ENCODE assay signal across 1 cellular context in the genomic region with DNA sequence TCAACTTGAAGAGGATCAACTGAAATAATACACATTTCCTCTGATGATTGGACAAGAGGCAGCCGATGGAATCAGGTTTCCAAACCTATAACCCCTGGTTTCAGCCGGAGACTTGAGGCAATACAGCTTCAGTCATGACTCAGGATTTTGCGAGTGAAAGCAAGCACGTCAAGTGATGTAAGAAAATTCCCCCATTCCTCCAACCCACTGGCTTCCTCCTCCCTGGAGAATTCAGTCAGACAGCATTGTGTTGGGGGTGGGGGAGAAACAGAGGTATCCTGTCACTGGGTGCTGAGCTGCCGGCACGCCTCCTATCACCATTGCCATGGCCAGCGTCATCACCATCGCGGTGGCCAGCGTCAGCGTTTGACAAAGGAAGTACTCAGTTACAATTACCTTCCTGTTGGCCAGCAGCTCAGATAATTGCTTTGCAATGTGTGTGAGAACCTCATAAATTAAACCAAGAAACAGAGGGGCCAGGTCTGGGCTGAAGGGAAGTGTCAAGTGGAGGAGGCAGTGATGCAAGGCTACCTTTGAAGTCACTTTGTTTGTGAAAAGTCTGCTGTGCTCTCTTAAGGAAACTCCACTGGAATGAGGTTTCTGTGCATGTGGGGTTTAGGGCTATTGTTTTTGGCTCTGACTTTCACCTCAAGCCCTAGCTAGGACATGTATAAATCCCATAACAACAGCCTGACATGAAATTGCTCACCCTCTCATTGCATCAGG.
TF ChIP-seq lines count a peak whose summit lies in the region.

No MANE protein-coding gene starts in this region.

TF ChIP-seq in GM12878, 131 proteins besides CTCF, POLR2A, EP300 and RAD21 (continued from another document and continues in another):
- TF ChIP-seq ZNF384 (IDR thresholded peaks at IDR 0.05; ENCODE audit: borderline replicate concordance, low read depth, low read length) (no peak), SP1 (IDR thresholded peaks at IDR 0.05; ENCODE audit: low read depth, low read length) (no peak), GATAD2B (conservative IDR thresholded peaks at IDR 0.05; ENCODE audit: low read depth) (peak; percentile 33; the same call in 1 of the 2 replicates), KAT2A (conservative IDR thresholded peaks at IDR 0.05; ENCODE audit: control insufficient read depth, low read depth, low read length) (no peak), ZNF24 (IDR thresholded peaks at IDR 0.05) (no peak), TAF1 (IDR thresholded peaks at IDR 0.05; ENCODE audit: borderline replicate concordance, low read depth, low read length) (0 out of 2 replicates have a peak, but pooled peaks have one; percentile 27), ESRRA (IDR thresholded peaks at IDR 0.05; ENCODE audit: low read length) (no peak), NRF1 (conservative IDR thresholded peaks at IDR 0.05; ENCODE audit: low read depth, low read length) (no peak), HDGF (IDR thresholded peaks at IDR 0.05) (no peak), EGR1 (IDR thresholded peaks at IDR 0.05; ENCODE audit: borderline replicate concordance in 1 of 2, low read depth in 2 of 2, low read length in 2 of 2) (no peak), ETV6 (conservative IDR thresholded peaks at IDR 0.05 in 1 of 2, IDR thresholded peaks at IDR 0.05 in 1 of 2; ENCODE audit: borderline replicate concordance in 1 of 2, low read depth in 1 of 2) (no peak), MYB (IDR thresholded peaks at IDR 0.05; ENCODE audit: borderline replicate concordance, low read depth, low read length) (no peak), KDM1A (IDR thresholded peaks at IDR 0.05; ENCODE audit: borderline replicate concordance) (no peak), PAX5 (IDR thresholded peaks at IDR 0.05; ENCODE audit: borderline replicate concordance, low read depth, low read length) (peak; percentile 11; the same call in 1 of the 2 replicates), NR2F1 (conservative IDR thresholded peaks at IDR 0.05) (no peak), PAX8 (IDR thresholded peaks at IDR 0.05) (no peak), SMAD1 (IDR thresholded peaks at IDR 0.05; ENCODE audit: low read depth, partially characterized antibody) (no peak), EZH2 (IDR thresholded peaks at IDR 0.05; ENCODE audit: borderline replicate concordance, control insufficient read depth, low read depth, low read length) (no peak), CBX3 (IDR thresholded peaks at IDR 0.05; ENCODE audit: borderline replicate concordance, low read depth) (no peak), BRCA1 (IDR thresholded peaks at IDR 0.05; ENCODE audit: low read depth, low read length) (no peak), RAD51 (IDR thresholded peaks at IDR 0.05) (no peak), MXI1 (IDR thresholded peaks at IDR 0.05; ENCODE audit: low read depth, low read length) (no peak)
- TF ChIP-seq, protein P1, sequence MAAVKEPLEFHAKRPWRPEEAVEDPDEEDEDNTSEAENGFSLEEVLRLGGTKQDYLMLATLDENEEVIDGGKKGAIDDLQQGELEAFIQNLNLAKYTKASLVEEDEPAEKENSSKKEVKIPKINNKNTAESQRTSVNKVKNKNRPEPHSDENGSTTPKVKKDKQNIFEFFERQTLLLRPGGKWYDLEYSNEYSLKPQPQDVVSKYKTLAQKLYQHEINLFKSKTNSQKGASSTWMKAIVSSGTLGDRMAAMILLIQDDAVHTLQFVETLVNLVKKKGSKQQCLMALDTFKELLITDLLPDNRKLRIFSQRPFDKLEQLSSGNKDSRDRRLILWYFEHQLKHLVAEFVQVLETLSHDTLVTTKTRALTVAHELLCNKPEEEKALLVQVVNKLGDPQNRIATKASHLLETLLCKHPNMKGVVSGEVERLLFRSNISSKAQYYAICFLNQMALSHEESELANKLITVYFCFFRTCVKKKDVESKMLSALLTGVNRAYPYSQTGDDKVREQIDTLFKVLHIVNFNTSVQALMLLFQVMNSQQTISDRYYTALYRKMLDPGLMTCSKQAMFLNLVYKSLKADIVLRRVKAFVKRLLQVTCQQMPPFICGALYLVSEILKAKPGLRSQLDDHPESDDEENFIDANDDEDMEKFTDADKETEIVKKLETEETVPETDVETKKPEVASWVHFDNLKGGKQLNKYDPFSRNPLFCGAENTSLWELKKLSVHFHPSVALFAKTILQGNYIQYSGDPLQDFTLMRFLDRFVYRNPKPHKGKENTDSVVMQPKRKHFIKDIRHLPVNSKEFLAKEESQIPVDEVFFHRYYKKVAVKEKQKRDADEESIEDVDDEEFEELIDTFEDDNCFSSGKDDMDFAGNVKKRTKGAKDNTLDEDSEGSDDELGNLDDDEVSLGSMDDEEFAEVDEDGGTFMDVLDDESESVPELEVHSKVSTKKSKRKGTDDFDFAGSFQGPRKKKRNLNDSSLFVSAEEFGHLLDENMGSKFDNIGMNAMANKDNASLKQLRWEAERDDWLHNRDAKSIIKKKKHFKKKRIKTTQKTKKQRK (IDR thresholded peaks at IDR 0.05; ENCODE audit: low read depth, low read length) = no peak
- TF ChIP-seq, protein P2, sequence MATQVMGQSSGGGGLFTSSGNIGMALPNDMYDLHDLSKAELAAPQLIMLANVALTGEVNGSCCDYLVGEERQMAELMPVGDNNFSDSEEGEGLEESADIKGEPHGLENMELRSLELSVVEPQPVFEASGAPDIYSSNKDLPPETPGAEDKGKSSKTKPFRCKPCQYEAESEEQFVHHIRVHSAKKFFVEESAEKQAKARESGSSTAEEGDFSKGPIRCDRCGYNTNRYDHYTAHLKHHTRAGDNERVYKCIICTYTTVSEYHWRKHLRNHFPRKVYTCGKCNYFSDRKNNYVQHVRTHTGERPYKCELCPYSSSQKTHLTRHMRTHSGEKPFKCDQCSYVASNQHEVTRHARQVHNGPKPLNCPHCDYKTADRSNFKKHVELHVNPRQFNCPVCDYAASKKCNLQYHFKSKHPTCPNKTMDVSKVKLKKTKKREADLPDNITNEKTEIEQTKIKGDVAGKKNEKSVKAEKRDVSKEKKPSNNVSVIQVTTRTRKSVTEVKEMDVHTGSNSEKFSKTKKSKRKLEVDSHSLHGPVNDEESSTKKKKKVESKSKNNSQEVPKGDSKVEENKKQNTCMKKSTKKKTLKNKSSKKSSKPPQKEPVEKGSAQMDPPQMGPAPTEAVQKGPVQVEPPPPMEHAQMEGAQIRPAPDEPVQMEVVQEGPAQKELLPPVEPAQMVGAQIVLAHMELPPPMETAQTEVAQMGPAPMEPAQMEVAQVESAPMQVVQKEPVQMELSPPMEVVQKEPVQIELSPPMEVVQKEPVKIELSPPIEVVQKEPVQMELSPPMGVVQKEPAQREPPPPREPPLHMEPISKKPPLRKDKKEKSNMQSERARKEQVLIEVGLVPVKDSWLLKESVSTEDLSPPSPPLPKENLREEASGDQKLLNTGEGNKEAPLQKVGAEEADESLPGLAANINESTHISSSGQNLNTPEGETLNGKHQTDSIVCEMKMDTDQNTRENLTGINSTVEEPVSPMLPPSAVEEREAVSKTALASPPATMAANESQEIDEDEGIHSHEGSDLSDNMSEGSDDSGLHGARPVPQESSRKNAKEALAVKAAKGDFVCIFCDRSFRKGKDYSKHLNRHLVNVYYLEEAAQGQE (IDR thresholded peaks at IDR 0.05; ENCODE audit: low read depth, low read length) = no peak
- TF ChIP-seq, protein P3, sequence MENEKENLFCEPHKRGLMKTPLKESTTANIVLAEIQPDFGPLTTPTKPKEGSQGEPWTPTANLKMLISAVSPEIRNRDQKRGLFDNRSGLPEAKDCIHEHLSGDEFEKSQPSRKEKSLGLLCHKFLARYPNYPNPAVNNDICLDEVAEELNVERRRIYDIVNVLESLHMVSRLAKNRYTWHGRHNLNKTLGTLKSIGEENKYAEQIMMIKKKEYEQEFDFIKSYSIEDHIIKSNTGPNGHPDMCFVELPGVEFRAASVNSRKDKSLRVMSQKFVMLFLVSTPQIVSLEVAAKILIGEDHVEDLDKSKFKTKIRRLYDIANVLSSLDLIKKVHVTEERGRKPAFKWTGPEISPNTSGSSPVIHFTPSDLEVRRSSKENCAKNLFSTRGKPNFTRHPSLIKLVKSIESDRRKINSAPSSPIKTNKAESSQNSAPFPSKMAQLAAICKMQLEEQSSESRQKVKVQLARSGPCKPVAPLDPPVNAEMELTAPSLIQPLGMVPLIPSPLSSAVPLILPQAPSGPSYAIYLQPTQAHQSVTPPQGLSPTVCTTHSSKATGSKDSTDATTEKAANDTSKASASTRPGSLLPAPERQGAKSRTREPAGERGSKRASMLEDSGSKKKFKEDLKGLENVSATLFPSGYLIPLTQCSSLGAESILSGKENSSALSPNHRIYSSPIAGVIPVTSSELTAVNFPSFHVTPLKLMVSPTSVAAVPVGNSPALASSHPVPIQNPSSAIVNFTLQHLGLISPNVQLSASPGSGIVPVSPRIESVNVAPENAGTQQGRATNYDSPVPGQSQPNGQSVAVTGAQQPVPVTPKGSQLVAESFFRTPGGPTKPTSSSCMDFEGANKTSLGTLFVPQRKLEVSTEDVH (IDR thresholded peaks at IDR 0.05; ENCODE audit: low read depth, partially characterized antibody) = no peak
- TF ChIP-seq, protein P4, sequence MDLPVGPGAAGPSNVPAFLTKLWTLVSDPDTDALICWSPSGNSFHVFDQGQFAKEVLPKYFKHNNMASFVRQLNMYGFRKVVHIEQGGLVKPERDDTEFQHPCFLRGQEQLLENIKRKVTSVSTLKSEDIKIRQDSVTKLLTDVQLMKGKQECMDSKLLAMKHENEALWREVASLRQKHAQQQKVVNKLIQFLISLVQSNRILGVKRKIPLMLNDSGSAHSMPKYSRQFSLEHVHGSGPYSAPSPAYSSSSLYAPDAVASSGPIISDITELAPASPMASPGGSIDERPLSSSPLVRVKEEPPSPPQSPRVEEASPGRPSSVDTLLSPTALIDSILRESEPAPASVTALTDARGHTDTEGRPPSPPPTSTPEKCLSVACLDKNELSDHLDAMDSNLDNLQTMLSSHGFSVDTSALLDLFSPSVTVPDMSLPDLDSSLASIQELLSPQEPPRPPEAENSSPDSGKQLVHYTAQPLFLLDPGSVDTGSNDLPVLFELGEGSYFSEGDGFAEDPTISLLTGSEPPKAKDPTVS (IDR thresholded peaks at IDR 0.05; ENCODE audit: low read depth, low read length) = no peak
- TF ChIP-seq, protein P5, sequence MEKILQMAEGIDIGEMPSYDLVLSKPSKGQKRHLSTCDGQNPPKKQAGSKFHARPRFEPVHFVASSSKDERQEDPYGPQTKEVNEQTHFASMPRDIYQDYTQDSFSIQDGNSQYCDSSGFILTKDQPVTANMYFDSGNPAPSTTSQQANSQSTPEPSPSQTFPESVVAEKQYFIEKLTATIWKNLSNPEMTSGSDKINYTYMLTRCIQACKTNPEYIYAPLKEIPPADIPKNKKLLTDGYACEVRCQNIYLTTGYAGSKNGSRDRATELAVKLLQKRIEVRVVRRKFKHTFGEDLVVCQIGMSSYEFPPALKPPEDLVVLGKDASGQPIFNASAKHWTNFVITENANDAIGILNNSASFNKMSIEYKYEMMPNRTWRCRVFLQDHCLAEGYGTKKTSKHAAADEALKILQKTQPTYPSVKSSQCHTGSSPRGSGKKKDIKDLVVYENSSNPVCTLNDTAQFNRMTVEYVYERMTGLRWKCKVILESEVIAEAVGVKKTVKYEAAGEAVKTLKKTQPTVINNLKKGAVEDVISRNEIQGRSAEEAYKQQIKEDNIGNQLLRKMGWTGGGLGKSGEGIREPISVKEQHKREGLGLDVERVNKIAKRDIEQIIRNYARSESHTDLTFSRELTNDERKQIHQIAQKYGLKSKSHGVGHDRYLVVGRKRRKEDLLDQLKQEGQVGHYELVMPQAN (conservative IDR thresholded peaks at IDR 0.05) = no peak
- TF ChIP-seq, protein P6, sequence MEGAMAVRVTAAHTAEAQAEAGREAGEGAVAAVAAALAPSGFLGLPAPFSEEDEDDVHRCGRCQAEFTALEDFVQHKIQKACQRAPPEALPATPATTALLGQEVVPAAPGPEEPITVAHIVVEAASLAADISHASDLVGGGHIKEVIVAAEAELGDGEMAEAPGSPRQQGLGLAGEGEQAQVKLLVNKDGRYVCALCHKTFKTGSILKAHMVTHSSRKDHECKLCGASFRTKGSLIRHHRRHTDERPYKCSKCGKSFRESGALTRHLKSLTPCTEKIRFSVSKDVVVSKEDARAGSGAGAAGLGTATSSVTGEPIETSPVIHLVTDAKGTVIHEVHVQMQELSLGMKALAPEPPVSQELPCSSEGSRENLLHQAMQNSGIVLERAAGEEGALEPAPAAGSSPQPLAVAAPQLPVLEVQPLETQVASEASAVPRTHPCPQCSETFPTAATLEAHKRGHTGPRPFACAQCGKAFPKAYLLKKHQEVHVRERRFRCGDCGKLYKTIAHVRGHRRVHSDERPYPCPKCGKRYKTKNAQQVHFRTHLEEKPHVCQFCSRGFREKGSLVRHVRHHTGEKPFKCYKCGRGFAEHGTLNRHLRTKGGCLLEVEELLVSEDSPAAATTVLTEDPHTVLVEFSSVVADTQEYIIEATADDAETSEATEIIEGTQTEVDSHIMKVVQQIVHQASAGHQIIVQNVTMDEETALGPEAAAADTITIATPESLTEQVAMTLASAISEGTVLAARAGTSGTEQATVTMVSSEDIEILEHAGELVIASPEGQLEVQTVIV (IDR thresholded peaks at IDR 0.05; ENCODE audit: borderline replicate concordance, partially characterized antibody) = no peak
- TF ChIP-seq, protein P7, sequence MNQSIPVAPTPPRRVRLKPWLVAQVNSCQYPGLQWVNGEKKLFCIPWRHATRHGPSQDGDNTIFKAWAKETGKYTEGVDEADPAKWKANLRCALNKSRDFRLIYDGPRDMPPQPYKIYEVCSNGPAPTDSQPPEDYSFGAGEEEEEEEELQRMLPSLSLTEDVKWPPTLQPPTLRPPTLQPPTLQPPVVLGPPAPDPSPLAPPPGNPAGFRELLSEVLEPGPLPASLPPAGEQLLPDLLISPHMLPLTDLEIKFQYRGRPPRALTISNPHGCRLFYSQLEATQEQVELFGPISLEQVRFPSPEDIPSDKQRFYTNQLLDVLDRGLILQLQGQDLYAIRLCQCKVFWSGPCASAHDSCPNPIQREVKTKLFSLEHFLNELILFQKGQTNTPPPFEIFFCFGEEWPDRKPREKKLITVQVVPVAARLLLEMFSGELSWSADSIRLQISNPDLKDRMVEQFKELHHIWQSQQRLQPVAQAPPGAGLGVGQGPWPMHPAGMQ (IDR thresholded peaks at IDR 0.05; ENCODE audit: borderline replicate concordance) = no peak
- TF ChIP-seq, protein P8, sequence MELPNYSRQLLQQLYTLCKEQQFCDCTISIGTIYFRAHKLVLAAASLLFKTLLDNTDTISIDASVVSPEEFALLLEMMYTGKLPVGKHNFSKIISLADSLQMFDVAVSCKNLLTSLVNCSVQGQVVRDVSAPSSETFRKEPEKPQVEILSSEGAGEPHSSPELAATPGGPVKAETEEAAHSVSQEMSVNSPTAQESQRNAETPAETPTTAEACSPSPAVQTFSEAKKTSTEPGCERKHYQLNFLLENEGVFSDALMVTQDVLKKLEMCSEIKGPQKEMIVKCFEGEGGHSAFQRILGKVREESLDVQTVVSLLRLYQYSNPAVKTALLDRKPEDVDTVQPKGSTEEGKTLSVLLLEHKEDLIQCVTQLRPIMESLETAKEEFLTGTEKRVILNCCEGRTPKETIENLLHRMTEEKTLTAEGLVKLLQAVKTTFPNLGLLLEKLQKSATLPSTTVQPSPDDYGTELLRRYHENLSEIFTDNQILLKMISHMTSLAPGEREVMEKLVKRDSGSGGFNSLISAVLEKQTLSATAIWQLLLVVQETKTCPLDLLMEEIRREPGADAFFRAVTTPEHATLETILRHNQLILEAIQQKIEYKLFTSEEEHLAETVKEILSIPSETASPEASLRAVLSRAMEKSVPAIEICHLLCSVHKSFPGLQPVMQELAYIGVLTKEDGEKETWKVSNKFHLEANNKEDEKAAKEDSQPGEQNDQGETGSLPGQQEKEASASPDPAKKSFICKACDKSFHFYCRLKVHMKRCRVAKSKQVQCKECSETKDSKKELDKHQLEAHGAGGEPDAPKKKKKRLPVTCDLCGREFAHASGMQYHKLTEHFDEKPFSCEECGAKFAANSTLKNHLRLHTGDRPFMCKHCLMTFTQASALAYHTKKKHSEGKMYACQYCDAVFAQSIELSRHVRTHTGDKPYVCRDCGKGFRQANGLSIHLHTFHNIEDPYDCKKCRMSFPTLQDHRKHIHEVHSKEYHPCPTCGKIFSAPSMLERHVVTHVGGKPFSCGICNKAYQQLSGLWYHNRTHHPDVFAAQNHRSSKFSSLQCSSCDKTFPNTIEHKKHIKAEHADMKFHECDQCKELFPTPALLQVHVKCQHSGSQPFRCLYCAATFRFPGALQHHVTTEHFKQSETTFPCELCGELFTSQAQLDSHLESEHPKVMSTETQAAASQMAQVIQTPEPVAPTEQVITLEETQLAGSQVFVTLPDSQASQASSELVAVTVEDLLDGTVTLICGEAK (IDR thresholded peaks at IDR 0.05; ENCODE audit: borderline replicate concordance) = no peak
